ENCODE assay signal across 8 cellular contexts in the genomic region with DNA sequence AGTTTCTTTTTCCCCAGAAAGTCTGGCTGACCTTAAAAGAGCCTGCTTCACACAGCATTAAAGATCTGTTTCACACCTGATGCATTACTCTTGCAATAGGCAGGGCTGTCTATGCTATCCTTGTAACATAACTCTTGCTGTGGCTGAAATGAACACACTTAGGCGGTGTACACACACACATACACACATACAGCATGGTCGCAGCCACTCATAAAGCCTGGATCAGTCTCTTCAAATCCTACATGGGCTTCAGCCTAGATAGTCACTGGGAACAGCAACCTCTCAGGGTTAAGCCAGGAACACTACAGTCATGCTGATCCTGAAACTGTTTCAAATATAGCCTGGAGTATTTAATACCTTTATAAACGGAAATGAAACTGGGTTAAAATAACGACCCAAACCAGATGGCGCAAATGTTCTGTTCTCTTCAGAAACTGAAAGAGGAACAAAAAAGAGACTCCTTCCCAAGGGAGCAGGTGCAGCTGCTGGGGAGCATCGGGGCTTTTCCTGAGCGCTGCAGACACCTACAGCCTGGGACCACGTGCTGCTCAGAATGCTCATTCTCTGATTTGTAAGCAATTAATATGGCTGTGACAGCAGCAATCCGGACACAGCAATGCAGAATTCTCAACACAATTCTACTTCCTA.
DNase-seq lines count a peak whose midpoint lies in the region; ATAC-seq, FAIRE-seq and TF ChIP-seq lines count a peak whose summit lies in the region.

No MANE protein-coding gene starts in this region.

- ATAC-seq in GM18520 (IDR thresholded peaks at IDR 0.05; ENCODE audit: unreplicated experiment), result peak; percentile 82
- ATAC-seq in GM21576 (IDR thresholded peaks at IDR 0.05; ENCODE audit: unreplicated experiment), result peak; percentile 86
- ATAC-seq in heart left ventricle, result peak in 3 of 4 donors; percentile 33 to 53 (median 34)

- WGBS in heart left ventricle, 4 donors, result 52 to 62% (median 58%) methylated on average over 9 of the region's 9 CpGs

- no peak overlapping the region for H2AFZ ChIP-seq in Karpas-422 (ENCODE audit: low read length)

- no peaks in the 10 kb centered on the region for H4K20me1 ChIP-seq in Karpas-422 (ENCODE audit: insufficient read depth, low read depth, low read length)

- no peak for TF ChIP-seq POLR2A in heart left ventricle (IDR thresholded peaks at IDR 0.05)

- no peak for FAIRE-seq in D721Med (lab: Jason Lieb, UNC)

- no peaks in the 10 kb centered on the region for H3K9me3 ChIP-seq in Karpas-422 (ENCODE audit: low read length)
- H3K9me3 ChIP-seq in heart left ventricle, result no peaks in the 10 kb centered on the region

- H3K9ac ChIP-seq in Karpas-422 (ENCODE audit: low read length), result peak overlapping the region; percentile 80

- no peak for TF ChIP-seq CTCF in heart left ventricle (IDR thresholded peaks at IDR 0.05)
- no peak for TF ChIP-seq CTCF in D721Med (IDR thresholded peaks at IDR 0.05; ENCODE audit: insufficient read depth, missing control alignments)

- peaks cover 11% of the 10 kb centered on the region; the same call in 1 of the 2 replicates for H3K36me3 ChIP-seq in Karpas-422 (ENCODE audit: insufficient read depth, low read length)
- H3K36me3 ChIP-seq in heart left ventricle, result no peaks in the 10 kb centered on the region

- peak; percentile 99 for DNase-seq in Karpas-422
- no peak for DNase-seq in heart left ventricle
- no peak for DNase-seq in cerebellar cortex (ENCODE audit: low spot score)
- DNase-seq in amniotic stem cell (lab: John Stamatoyannopoulos, UW), result no peak
- DNase-seq in DMS79 (lab: John Stamatoyannopoulos, UW), result no peak
- DNase-seq in D721Med (ENCODE audit: insufficient read length, low spot score), result no peak

- H3K79me2 ChIP-seq in Karpas-422 (ENCODE audit: low read length), result peaks cover 11% of the 10 kb centered on the region

- intact Hi-C loops in heart left ventricle (cut with DNase I), result no loop called here

- H3K27ac ChIP-seq in Karpas-422 (ENCODE audit: low read length) (peak overlapping the region; percentile 99), heart left ventricle (peak overlapping the region in 1 of 12 donors; percentile 79)

- no peaks in the 10 kb centered on the region for H3K9me2 ChIP-seq in Karpas-422 (replicated peaks; ENCODE audit: insufficient read depth, low read length)

- H3K4me3 ChIP-seq in Karpas-422 (ENCODE audit: low read length) (peak overlapping the region; percentile 62), heart left ventricle (peak overlapping the region in 1 of 12 donors; percentile 34)

- H3K4me1 ChIP-seq in Karpas-422 (ENCODE audit: low read length) (peaks cover 78% of the 10 kb centered on the region), heart left ventricle (peaks cover 0 to 38% (median 9%) of the 10 kb centered on the region in 12 donors)

- H3K27me3 ChIP-seq in Karpas-422 (ENCODE audit: low read length) (no peaks in the 10 kb centered on the region), heart left ventricle (no peaks in the 10 kb centered on the region)

- H3K4me2 ChIP-seq in Karpas-422 (ENCODE audit: low read depth, low read length, poor library complexity, severe bottlenecking), result peak overlapping the region; percentile 78

Comparison
In these comparisons a context has a peak if more than half of its experiments do, and no peak if none do; other contexts are left out.
1. ATAC-seq: peak in every context shown above with its lines; median percentile 86 in GM21576; 82 in GM18520; 34 in heart left ventricle.